ENCODE assay signal across 18 cellular contexts in the genomic region with DNA sequence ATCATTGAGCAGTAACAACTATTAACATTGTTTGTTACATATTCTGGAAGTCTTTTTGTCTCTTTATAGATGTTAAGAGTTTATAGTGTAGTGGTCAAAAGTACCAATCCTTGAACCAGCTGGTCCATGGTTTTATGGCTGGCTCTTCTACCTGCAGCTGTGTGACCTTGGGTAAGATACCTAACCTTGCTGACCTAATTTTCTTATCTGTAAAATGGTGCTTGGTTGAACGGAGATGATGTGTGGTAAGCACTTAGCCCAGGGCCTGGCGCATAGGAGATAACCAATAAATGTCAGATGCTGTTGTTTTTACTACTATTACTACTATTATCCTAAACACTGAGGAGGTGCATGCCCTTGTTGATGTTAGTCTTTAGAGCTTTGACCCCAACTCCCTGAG.
"Had no signal": no experiment of that assay in that cellular context is flagged by ENCODE, and none has a peak within 500 bp of the region (broad histone marks: within the 10 kb centered on the region; RNA-seq: fewer than 3 reads in every experiment).

No MANE protein-coding gene starts in this region.

- H3K36me3 ChIP-seq: esophagus muscularis mucosa, gastroesophageal sphincter, left lung, lower lobe of right lung, spleen, tibial nerve, upper lobe of right lung, vagina had no signal

- DNase-seq: effector memory CD4-positive, alpha-beta T cell; glutamatergic neuron; immature natural killer cell; left lung; spleen; stimulated activated CD4-positive, alpha-beta T cell treated with anti-CD3 and anti-CD28 coated beads, Interleukin-15, amount 100 ng/mL, for 24 hours; stimulated activated CD4-positive, alpha-beta T cell treated with anti-CD3 and anti-CD28 coated beads, Interleukin-1b, Interleukin-23, amount 100 ng/mL, for 48 hours; stimulated activated CD4-positive, alpha-beta T cell treated with anti-CD3 and anti-CD28 coated beads, Interleukin-4, amount 100 ng/mL, for 4 hours; stimulated activated naive B cell treated with anti-CD40 and anti-IgM and Interleukin-4, amounts not matched to agents 10 μg/mL and 1 μg/mL and 100 μg/mL, for 72 hours; stimulated activated naive CD8-positive, alpha-beta T cell treated with anti-CD3 and anti-CD28 coated beads, Interleukin-15, amount 100 ng/mL, for 72 hours; upper lobe of right lung had no signal

- H3K4me1 ChIP-seq: esophagus muscularis mucosa, gastroesophageal sphincter, parathyroid adenoma, spleen, tibial nerve, upper lobe of right lung, vagina had no signal

- H3K9me3 ChIP-seq: esophagus muscularis mucosa, gastroesophageal sphincter, left lung, lower lobe of right lung, spleen, tibial nerve, upper lobe of right lung, vagina had no signal

- H3K4me3 ChIP-seq: esophagus muscularis mucosa, gastroesophageal sphincter, left lung, lower lobe of right lung, spleen, tibial nerve, upper lobe of right lung, vagina had no signal

- H3K27ac ChIP-seq: esophagus muscularis mucosa, gastroesophageal sphincter, lower lobe of right lung, parathyroid adenoma, spleen, tibial nerve, upper lobe of right lung, vagina had no signal

- ATAC-seq: gastroesophageal sphincter; natural killer cell treated with Interleukin-12 subunit alpha and Interleukin-12 subunit beta and Interleukin-15 and Interleukin-18, amount 100 ng/mL, for 72 hours; stimulated activated naive B cell treated with anti-CD40 and anti-IgM and Interleukin-4, amounts not matched to agents 10 μg/mL and 1 μg/mL and 100 μg/mL, for 72 hours; stimulated activated naive CD8-positive, alpha-beta T cell treated with anti-CD3 and anti-CD28 coated beads, Interleukin-15, amount 100 ng/mL, for 72 hours had no signal

- H3K27me3 ChIP-seq: esophagus muscularis mucosa, gastroesophageal sphincter, left lung, spleen, tibial nerve, upper lobe of right lung, vagina had no signal
